22 cellular contexts compared by ENCODE assay signal in the genomic region with DNA sequence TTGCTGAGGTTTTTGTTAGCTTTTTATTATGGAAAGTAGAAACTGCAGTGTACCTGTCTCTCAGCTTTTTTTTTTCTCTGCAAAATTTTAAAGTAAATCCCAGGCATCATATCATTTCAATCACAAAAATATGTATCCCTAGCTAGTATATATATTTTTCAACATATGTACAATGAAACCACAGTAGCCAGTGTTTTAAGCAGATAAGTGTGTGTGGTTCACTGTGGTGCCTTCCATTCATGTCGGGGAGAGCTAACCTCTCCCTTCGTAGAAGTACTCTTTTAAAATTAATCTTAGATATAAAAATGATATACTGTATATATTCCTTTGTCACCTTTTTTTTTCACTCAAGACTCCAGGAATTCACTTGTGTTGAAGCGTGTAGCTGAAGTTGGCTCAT.
"Had no signal": no experiment of that assay in that cellular context is flagged by ENCODE, and none has a peak within 500 bp of the region (broad histone marks: within the 10 kb centered on the region; RNA-seq: fewer than 3 reads in every experiment).

No MANE protein-coding gene starts in this region.

- H3K4me3 Mint-ChIP-seq: nephron progenitor cell; stimulated activated memory B cell treated with anti-CD40 and anti-IgM and Interleukin-4, amounts not matched to agents 10 μg/mL and 1 μg/mL and 100 μg/mL, for 72 hours; stimulated activated naive CD8-positive, alpha-beta T cell treated with anti-CD3 and anti-CD28 coated beads, Interleukin-15, amount 100 ng/mL, for 72 hours had no signal

- H3K4me1 ChIP-seq: colonic mucosa, prostate gland had no signal

- H3K4me3 ChIP-seq: colonic mucosa, esophagus squamous epithelium, prostate gland, right lobe of liver, spleen, testis, tibial nerve had no signal

- H3K27me3 Mint-ChIP-seq: naive B cell; stimulated activated memory B cell treated with anti-CD40 and anti-IgM and Interleukin-4, amounts not matched to agents 10 μg/mL and 1 μg/mL and 100 μg/mL, for 72 hours; stimulated activated naive CD8-positive, alpha-beta T cell treated with anti-CD3 and anti-CD28 coated beads, Interleukin-15, amount 100 ng/mL, for 72 hours had no signal

- H3K27me3 ChIP-seq: colonic mucosa, esophagus squamous epithelium, right lobe of liver, spleen, testis, tibial nerve had no signal

- ATAC-seq: left colon; stimulated activated memory B cell treated with anti-CD40 and anti-IgM and Interleukin-4, amounts not matched to agents 10 μg/mL and 1 μg/mL and 100 μg/mL, for 72 hours; stimulated activated naive CD8-positive, alpha-beta T cell treated with anti-CD3 and anti-CD28 coated beads, Interleukin-15, amount 100 ng/mL, for 72 hours had no signal

- H3K9me3 ChIP-seq: colonic mucosa, esophagus squamous epithelium, prostate gland, right lobe of liver, spleen, testis, tibial nerve had no signal

- H3K36me3 ChIP-seq: colonic mucosa, esophagus squamous epithelium, prostate gland, right lobe of liver, spleen, tibial nerve had no signal

- DNase-seq: colonic mucosa; dermis blood vessel endothelial cell; esophagus squamous epithelium; foreskin fibroblast; kidney; left colon; left ventricle myocardium superior; mesendoderm; naive B cell; nephron progenitor cell; retina; right lobe of liver; spleen; stimulated activated CD4-positive, alpha-beta T cell treated with anti-CD3 and anti-CD28 coated beads, Interleukin-15, amount 100 ng/mL, for 24 hours; stimulated activated CD4-positive, alpha-beta T cell treated with anti-CD3 and anti-CD28 coated beads, Interleukin-1b, Interleukin-23, amount 100 ng/mL, for 48 hours; stimulated activated CD4-positive, alpha-beta T cell treated with anti-CD3 and anti-CD28 coated beads, Interleukin-4, amount 100 ng/mL, for 24 hours; stimulated activated naive CD8-positive, alpha-beta T cell treated with anti-CD3 and anti-CD28 coated beads, Interleukin-15, amount 100 ng/mL, for 72 hours; testis had no signal

- H3K9me3 Mint-ChIP-seq: naive B cell; stimulated activated memory B cell treated with anti-CD40 and anti-IgM and Interleukin-4, amounts not matched to agents 10 μg/mL and 1 μg/mL and 100 μg/mL, for 72 hours; stimulated activated naive CD8-positive, alpha-beta T cell treated with anti-CD3 and anti-CD28 coated beads, Interleukin-15, amount 100 ng/mL, for 72 hours had no signal

- H3K27ac Mint-ChIP-seq: stimulated activated naive CD8-positive, alpha-beta T cell treated with anti-CD3 and anti-CD28 coated beads, Interleukin-15, amount 100 ng/mL, for 72 hours had no signal

- H3K27ac ChIP-seq: colonic mucosa, esophagus squamous epithelium, parathyroid adenoma, prostate gland, right lobe of liver, spleen, testis, tibial nerve had no signal
